23 cellular contexts compared by ENCODE assay signal in genomic region chr12:53468286-53468685, GRCh38. TPM values are rescaled to one million over a fixed set of nuclear protein-coding genes. Genes with fewer than 3 reads are reported as not detected.
DNase-seq lines count a peak whose midpoint lies in the region; FAIRE-seq and TF ChIP-seq lines count a peak whose summit lies in the region.
"Had no signal": no experiment of that assay in that cellular context is flagged by ENCODE, and none has a peak within 500 bp of the region (broad histone marks: within the 10 kb centered on the region; RNA-seq: fewer than 3 reads in every experiment).

No MANE protein-coding gene starts in this region.

- TF ChIP-seq RAD21 in H1 (IDR thresholded peaks at IDR 0.05 in 1 of 2, conservative IDR thresholded peaks at IDR 0.05 in 1 of 2; ENCODE audit: low read depth in 2 of 2, low read length in 2 of 2) = no peak
- no peak for TF ChIP-seq RAD21 in SK-N-SH (IDR thresholded peaks at IDR 0.05; ENCODE audit: low read length)

- H2BK5ac ChIP-seq in H1 (ENCODE audit: low read depth, low read length) = no peak overlapping the region

- H2BK15ac ChIP-seq in H1 (ENCODE audit: low read length) = no peak overlapping the region

- no peak overlapping the region for H2BK20ac ChIP-seq in H1 (ENCODE audit: low read length)

- H4K91ac ChIP-seq in H1 (replicated peaks; ENCODE audit: insufficient read length, low read length) = no peak overlapping the region

- no peak overlapping the region for H3K18ac ChIP-seq in H1 (ENCODE audit: extremely low read depth, low read length)

- TF ChIP-seq CTCF in H1 (IDR thresholded peaks at IDR 0.05; ENCODE audit: control extremely low read depth in 1 of 3, insufficient read depth in 1 of 3, low read depth in 1 of 3, low read length in 3 of 3) (no peak), SK-N-SH (IDR thresholded peaks at IDR 0.05) (no peak)

- peaks cover 80 to 100% (median 92%) of the 10 kb centered on the region in 4 experiments for H3K36me3 ChIP-seq in H1 (ENCODE audit: control insufficient read depth in 2 of 4, insufficient read depth in 4 of 4, low read length in 3 of 4)
- peaks cover 91 to 92% of the 10 kb centered on the region in 2 experiments for H3K36me3 ChIP-seq in SK-N-SH (replicated peaks in 1 of 2; ENCODE audit: control insufficient read depth in 1 of 2, insufficient read depth in 2 of 2, low read length in 1 of 2)

- peaks cover 4% of the 10 kb centered on the region for H3K79me1 ChIP-seq in H1 (ENCODE audit: low read depth, low read length)

- no peaks in the 10 kb centered on the region for H3K27me3 Mint-ChIP-seq in IgD-negative memory B cell

- H3K4ac ChIP-seq in H1 (replicated peaks; ENCODE audit: insufficient read length, low read depth, low read length) = no peak overlapping the region

- no peak overlapping the region for H2BK120ac ChIP-seq in H1 (replicated peaks; ENCODE audit: low read depth, low read length)

- no peak overlapping the region for H4K5ac ChIP-seq in H1 (ENCODE audit: insufficient read length, low read depth, low read length)

- H2AK5ac ChIP-seq in H1 (ENCODE audit: low read depth, low read length) = no peak overlapping the region

- no peaks in the 10 kb centered on the region for H3K27me3 ChIP-seq in H1 (replicated peaks in 1 of 4; ENCODE audit: control insufficient read depth in 3 of 4, extremely low read depth in 1 of 4, insufficient read depth in 3 of 4, low read length in 3 of 4)
- no peaks in the 10 kb centered on the region for H3K27me3 ChIP-seq in SK-N-SH (ENCODE audit: insufficient read depth)
- H3K27me3 ChIP-seq: gastroesophageal sphincter had no signal

- no peaks in the 10 kb centered on the region for H3K9me3 ChIP-seq in H1 (ENCODE audit: insufficient read depth in 2 of 2, low read depth in 1 of 2, low read length in 1 of 2)
- no peaks in the 10 kb centered on the region for H3K9me3 ChIP-seq in SK-N-SH
- H3K9me3 ChIP-seq: gastroesophageal sphincter, prostate gland, thoracic aorta had no signal

- H3K9ac ChIP-seq in H1 (replicated peaks in 1 of 4; ENCODE audit: extremely low read depth in 1 of 4, low read depth in 3 of 4, low read length in 3 of 4) (no peak overlapping the region), SK-N-SH (no peak overlapping the region)

- 94% methylated on average over 1 of the region's 1 CpG; no CpG with 5 or more reads in 1 of the 2 experiments for WGBS in H1 (ENCODE audit: extremely low coverage in 1 of 2, insufficient coverage in 1 of 2, insufficient read length in 1 of 2, insufficient replicate concordance in 2 of 2, low coverage in 1 of 2, low lambda C conversion rate in 2 of 2, missing lambda C conversion rate in 1 of 2), 2 experiments
- WGBS in SK-N-SH (ENCODE audit: low lambda C conversion rate) = 100% methylated on average over 1 of the region's 1 CpG

- no peaks in the 10 kb centered on the region; the same call in 1 of the 2 replicates for H3K23me2 ChIP-seq in H1 (ENCODE audit: low read depth, low read length)

- H3K4me1 Mint-ChIP-seq in IgD-negative memory B cell = peaks cover 6 to 10% (median 8%) of the 10 kb centered on the region in 3 donors

- no peak overlapping the region for H2BK12ac ChIP-seq in H1 (ENCODE audit: low read depth, low read length)

- H2AFZ ChIP-seq in H1 (ENCODE audit: low read length) = no peak overlapping the region
- H2AFZ ChIP-seq in SK-N-SH (ENCODE audit: low read depth) = no peak overlapping the region

- peak overlapping the region in 2 of 3 donors; percentile 59 to 83 for H3K27ac Mint-ChIP-seq in IgD-negative memory B cell
- H3K27ac Mint-ChIP-seq: mesothelial cell of epicardium had no signal

- POLR2A ChIA-PET in H1 (lab: Charles Lee; ENCODE audit: partially characterized antibody) = interaction anchor here (0.6 to 67.0 kb wide), 8 partner anchors 0 to 259 kb away, joined by 3 to 3397 read pairs (median 4); partner anchors contain the start of genes AMHR2, MAP3K12, NPFF and PCBP2
- POLR2A ChIA-PET in SK-N-SH (lab: Yijun Ruan, JAX) = interaction anchor here (1.1 to 1.2 kb wide), 2 partner anchors 9 to 13 kb away, joined by 3 to 4 read pairs; no protein-coding TSS in a partner anchor

- H3K4me1 ChIP-seq in H1 (replicated peaks in 1 of 4; ENCODE audit: control insufficient read depth in 3 of 4, insufficient read depth in 4 of 4, low read length in 3 of 4) (peaks cover 0 to under 1% (median 0%) of the 10 kb centered on the region in 4 experiments; a peak in 2 of 7 replicates), SK-N-SH (ENCODE audit: control insufficient read depth in 1 of 2, insufficient read depth in 2 of 2, low read depth in 1 of 2, low read length in 1 of 2) (0 out of 4 replicates have a peak, but pooled peaks cover 0 to 5% of the 10 kb centered on the region in 2 experiments)

- no peak overlapping the region for H3K4me2 ChIP-seq in H1 (ENCODE audit: insufficient read depth in 1 of 2, low read depth in 2 of 2, low read length in 2 of 2)
- H3K4me2 ChIP-seq in SK-N-SH = no peak overlapping the region

- H3F3A ChIP-seq in SK-N-SH (replicated peaks; ENCODE audit: insufficient read depth) = peaks cover 62% of the 10 kb centered on the region

- H4K20me1 ChIP-seq in H1 (replicated peaks in 1 of 2; ENCODE audit: control insufficient read depth in 1 of 2, insufficient read depth in 2 of 2, low read length in 2 of 2) (peaks cover 34 to 37% of the 10 kb centered on the region in 2 experiments), SK-N-SH (ENCODE audit: insufficient read depth) (peaks cover 84% of the 10 kb centered on the region)

- no peak overlapping the region for H3K56ac ChIP-seq in H1 (replicated peaks; ENCODE audit: insufficient read length, low read depth, low read length)

- H3K79me2 ChIP-seq in H1 (ENCODE audit: control insufficient read depth in 1 of 2, insufficient read depth in 2 of 2, low read length in 2 of 2) (peaks cover 0 to 60% of the 10 kb centered on the region in 2 experiments; a peak in 2 of 4 replicates), SK-N-SH (ENCODE audit: insufficient read depth) (peaks cover 94% of the 10 kb centered on the region)

- H3K9me2 ChIP-seq in SK-N-SH = no peaks in the 10 kb centered on the region

- H3K4me3 ChIP-seq in H1 (ENCODE audit: extremely low read depth in 1 of 4, insufficient read depth in 2 of 4, low read depth in 3 of 4, low read length in 4 of 4) (no peak overlapping the region), SK-N-SH (ENCODE audit: low read depth in 2 of 2, low read length in 1 of 2) (no peak overlapping the region)
- H3K4me3 ChIP-seq: gastroesophageal sphincter, prostate gland, thoracic aorta had no signal

- TF ChIP-seq EP300 in H1 (IDR thresholded peaks at IDR 0.05; ENCODE audit: borderline replicate concordance in 1 of 2, low read depth in 2 of 2, low read length in 2 of 2) (no peak), SK-N-SH (IDR thresholded peaks at IDR 0.05; ENCODE audit: borderline replicate concordance in 1 of 2, low read depth in 1 of 2, low read length in 1 of 2) (no peak)

- H3K23ac ChIP-seq in H1 (ENCODE audit: insufficient read length) = no peak overlapping the region

- DNase-seq in GM12892 (ENCODE audit: insufficient read length) (no peak), H1 (ENCODE audit: low read depth in 1 of 2, low spot score in 2 of 2) (no peak), SK-N-SH (no peak), HK-2 (ENCODE audit: unreplicated experiment) (no peak), NCI-H69 (lab: John Stamatoyannopoulos, UW) (no peak)
- DNase-seq: activated CD4-positive, alpha-beta T cell treated with anti-CD3 and anti-CD28 coated beads, Interleukin-2, amount 50 U/mL, for 1 hour; AML-193; COR-L47; dermis blood vessel endothelial cell; erythroblast; HCEC 1CT; NCI-H1048; NCI-H2029; NCI-H446 had no signal

- peak; percentile 52; the same call in 1 of the 2 replicates for TF ChIP-seq POLR2A in GM12892 (IDR thresholded peaks at IDR 0.05; ENCODE audit: low read depth, low read length)
- peak in 1 of 2 experiments; percentile 70; a peak in 1 of 3 replicates for TF ChIP-seq POLR2A in H1 (IDR thresholded peaks at IDR 0.05; ENCODE audit: control extremely low read depth in 1 of 2, low read depth in 2 of 2, low read length in 2 of 2)

- no peak overlapping the region for H3K14ac ChIP-seq in H1 (ENCODE audit: insufficient read length)

- H3K4me3 Mint-ChIP-seq in IgD-negative memory B cell = no peak overlapping the region
- H3K4me3 Mint-ChIP-seq: mesothelial cell of epicardium had no signal

- H4K8ac ChIP-seq in H1 (ENCODE audit: extremely low read depth, insufficient read depth, low read length) = no peak overlapping the region

- no peaks in the 10 kb centered on the region for H3K9me3 Mint-ChIP-seq in IgD-negative memory B cell
- H3K9me3 Mint-ChIP-seq: mesothelial cell of epicardium, neural crest cell had no signal

- FAIRE-seq in GM12892 (lab: Jason Lieb, UNC) (no peak), H1 (lab: Jason Lieb, UNC) (no peak)
- FAIRE-seq: bronchial epithelial cell, GM19239, TTC549 had no signal

- peaks cover 2% of the 10 kb centered on the region for H3K36me3 Mint-ChIP-seq in IgD-negative memory B cell

- H3K27ac ChIP-seq in H1 (ENCODE audit: low read depth, low read length) (no peak overlapping the region), SK-N-SH (ENCODE audit: low read depth in 2 of 2, low read length in 1 of 2) (no peak overlapping the region; a peak in 2 of 4 replicates)
- H3K27ac ChIP-seq: gastroesophageal sphincter, prostate gland, thoracic aorta had no signal

- CTCF ChIA-PET in H1 (lab: Charles Lee; ENCODE audit: partially characterized antibody) = interaction anchor here (0.6 to 2.0 kb wide), 4 partner anchors 10 to 14 kb away, joined by 3 to 6 read pairs (median 3); no protein-coding TSS in a partner anchor
- CTCF ChIA-PET in SK-N-SH (lab: Yijun Ruan, JAX) = interaction anchor here (1.4 to 3.0 kb wide), 2 partner anchors 8 to 14 kb away, joined by 4 to 16 read pairs; no protein-coding TSS in a partner anchor

RNA-seq across cellular contexts. Expression of gene PCBP2, which starts 16.4 kb away (rescaled TPM):
- polyA plus RNA-seq in GM12892 (2012; ENCODE audit: missing spikeins) = 590 TPM
- polyA plus RNA-seq in IgD-negative memory B cell = 111 TPM
- 1,114 and 1,123 TPM in 2 replicates for total RNA-seq in H1 (2021; fragmentation: NEBNext Ultra II Directional; extraction: Animal tissue kit (Norgen Biotek cat#: 25700))
- 470 and 473 TPM in 2 replicates for polyA plus RNA-seq in H1 (2011; rRNA removed)
- 420 TPM for polyA plus RNA-seq in H1 (2011; cell fraction: cytosol; rRNA removed)
- polyA plus RNA-seq in H1 (2011; cell fraction: nucleus; rRNA removed) = 526 TPM
- polyA plus RNA-seq in H1 (2012, experiment 1 of 2) = 987 to 1,115 TPM (median 1,028 TPM) in 4 replicates
- 1,117 TPM for polyA plus RNA-seq in H1 (2012, experiment 2 of 2)
- 462 TPM for polyA plus RNA-seq in H1 (2013, experiment 1 of 2)
- 458 TPM for polyA plus RNA-seq in H1 (2013, experiment 2 of 2)
- polyA minus RNA-seq in H1 (2011; rRNA and poly(A)+ RNA removed) = 887 and 924 TPM in 2 replicates
- polyA minus RNA-seq in H1 (2011; cell fraction: cytosol; rRNA and poly(A)+ RNA removed) = 748 TPM
- polyA minus RNA-seq in H1 (2011; cell fraction: nucleus; rRNA and poly(A)+ RNA removed) = 484 TPM
- 336 and 368 TPM in 2 replicates for polyA plus RNA-seq in SK-N-SH (2012; rRNA removed)
- 425 and 586 TPM in 2 replicates for polyA plus RNA-seq in SK-N-SH (2012; cell fraction: cytosol; rRNA removed)
- polyA plus RNA-seq in SK-N-SH (2012; cell fraction: nucleus; rRNA removed) = 357 and 676 TPM in 2 replicates

RNA-seq across cellular contexts. Expression of gene PRR13, which starts 26.8 kb away (rescaled TPM):
- polyA plus RNA-seq in GM12892 (2012; ENCODE audit: missing spikeins) = 227 TPM
- polyA plus RNA-seq in IgD-negative memory B cell = 689 TPM
- 164 and 185 TPM in 2 replicates for total RNA-seq in H1 (2021; fragmentation: NEBNext Ultra II Directional; extraction: Animal tissue kit (Norgen Biotek cat#: 25700))
- 80.4 and 82.9 TPM in 2 replicates for polyA plus RNA-seq in H1 (2011; rRNA removed)
- 86.1 TPM for polyA plus RNA-seq in H1 (2011; cell fraction: cytosol; rRNA removed)
- polyA plus RNA-seq in H1 (2011; cell fraction: nucleus; rRNA removed) = 58.7 TPM
- 198 to 336 TPM (median 208 TPM) in 4 replicates for polyA plus RNA-seq in H1 (2012, experiment 1 of 2)
- 220 TPM for polyA plus RNA-seq in H1 (2012, experiment 2 of 2)
- polyA plus RNA-seq in H1 (2013, experiment 1 of 2) = 264 TPM
- 272 TPM for polyA plus RNA-seq in H1 (2013, experiment 2 of 2)
- polyA minus RNA-seq in H1 (2011; rRNA and poly(A)+ RNA removed) = 56.8 and 82.3 TPM in 2 replicates
- 56.5 TPM for polyA minus RNA-seq in H1 (2011; cell fraction: cytosol; rRNA and poly(A)+ RNA removed)
- 35.3 TPM for polyA minus RNA-seq in H1 (2011; cell fraction: nucleus; rRNA and poly(A)+ RNA removed)
- 58.5 and 59.3 TPM in 2 replicates for polyA plus RNA-seq in SK-N-SH (2012; rRNA removed)
- polyA plus RNA-seq in SK-N-SH (2012; cell fraction: cytosol; rRNA removed) = 62.4 and 69.7 TPM in 2 replicates
- 39.6 and 44.1 TPM in 2 replicates for polyA plus RNA-seq in SK-N-SH (2012; cell fraction: nucleus; rRNA removed)

RNA-seq across cellular contexts. Expression of gene MAP3K12, which starts 31.0 kb away (rescaled TPM):
- polyA plus RNA-seq in GM12892 (2012; ENCODE audit: missing spikeins) = 14.1 TPM
- polyA plus RNA-seq in IgD-negative memory B cell (1.4 TPM), H1 (2011; rRNA removed) (42.7 and 54.1 TPM in 2 replicates), SK-N-SH (2012; rRNA removed) (57.6 and 80.9 TPM in 2 replicates)
- 21.4 and 23.4 TPM in 2 replicates for total RNA-seq in H1 (2021; fragmentation: NEBNext Ultra II Directional; extraction: Animal tissue kit (Norgen Biotek cat#: 25700))
- 37.7 TPM for polyA plus RNA-seq in H1 (2011; cell fraction: cytosol; rRNA removed)
- 232 TPM for polyA plus RNA-seq in H1 (2011; cell fraction: nucleus; rRNA removed)
- 31.0 to 35.0 TPM (median 33.4 TPM) in 4 replicates for polyA plus RNA-seq in H1 (2012, experiment 1 of 2)
- 14.6 TPM for polyA plus RNA-seq in H1 (2012, experiment 2 of 2)
- 20.2 TPM for polyA plus RNA-seq in H1 (2013, experiment 1 of 2)
- 15.6 TPM for polyA plus RNA-seq in H1 (2013, experiment 2 of 2)
- 28.1 and 35.5 TPM in 2 replicates for polyA minus RNA-seq in H1 (2011; rRNA and poly(A)+ RNA removed)
- 16.5 TPM for polyA minus RNA-seq in H1 (2011; cell fraction: cytosol; rRNA and poly(A)+ RNA removed)
- polyA minus RNA-seq in H1 (2011; cell fraction: nucleus; rRNA and poly(A)+ RNA removed) = 48.2 TPM
- 14.1 and 19.6 TPM in 2 replicates for polyA plus RNA-seq in SK-N-SH (2012; cell fraction: cytosol; rRNA removed)
- 412 and 451 TPM in 2 replicates for polyA plus RNA-seq in SK-N-SH (2012; cell fraction: nucleus; rRNA removed)

RNA-seq across cellular contexts. Expression of gene TARBP2, which starts 32.8 kb away (rescaled TPM):
- polyA plus RNA-seq in GM12892 (2012; ENCODE audit: missing spikeins) = 30.4 TPM
- 20.8 TPM for polyA plus RNA-seq in IgD-negative memory B cell
- 66.1 and 69.9 TPM in 2 replicates for total RNA-seq in H1 (2021; fragmentation: NEBNext Ultra II Directional; extraction: Animal tissue kit (Norgen Biotek cat#: 25700))
- 122 and 135 TPM in 2 replicates for polyA plus RNA-seq in H1 (2011; rRNA removed)
- polyA plus RNA-seq in H1 (2011; cell fraction: cytosol; rRNA removed) = 116 TPM
- polyA plus RNA-seq in H1 (2011; cell fraction: nucleus; rRNA removed) = 195 TPM
- polyA plus RNA-seq in H1 (2012, experiment 1 of 2) = 62.0 to 84.4 TPM (median 79.7 TPM) in 4 replicates
- polyA plus RNA-seq in H1 (2012, experiment 2 of 2) = 104 TPM
- 41.8 TPM for polyA plus RNA-seq in H1 (2013, experiment 1 of 2)
- 36.4 TPM for polyA plus RNA-seq in H1 (2013, experiment 2 of 2)
- polyA minus RNA-seq in H1 (2011; rRNA and poly(A)+ RNA removed) = 42.1 and 48.2 TPM in 2 replicates
- 38.6 TPM for polyA minus RNA-seq in H1 (2011; cell fraction: cytosol; rRNA and poly(A)+ RNA removed)
- polyA minus RNA-seq in H1 (2011; cell fraction: nucleus; rRNA and poly(A)+ RNA removed) = 65.6 TPM
- 57.8 and 69.8 TPM in 2 replicates for polyA plus RNA-seq in SK-N-SH (2012; rRNA removed)
- polyA plus RNA-seq in SK-N-SH (2012; cell fraction: cytosol; rRNA removed) = 21.2 and 31.7 TPM in 2 replicates
- 272 and 284 TPM in 2 replicates for polyA plus RNA-seq in SK-N-SH (2012; cell fraction: nucleus; rRNA removed)

RNA-seq across cellular contexts. Expression of gene NPFF, which starts 39.0 kb away (rescaled TPM):
- not detected for polyA plus RNA-seq in GM12892 (2012; ENCODE audit: missing spikeins)
- polyA plus RNA-seq in IgD-negative memory B cell (not detected), H1 (2011; rRNA removed) (not detected in 2 replicates), SK-N-SH (2012; rRNA removed) (0.13 TPM in 1 of 2 replicates, not detected in the other)
- 0.80 TPM in 1 of 2 replicates, not detected in the other for total RNA-seq in H1 (2021; fragmentation: NEBNext Ultra II Directional; extraction: Animal tissue kit (Norgen Biotek cat#: 25700))
- not detected for polyA plus RNA-seq in H1 (2011; cell fraction: cytosol; rRNA removed)
- not detected for polyA plus RNA-seq in H1 (2011; cell fraction: nucleus; rRNA removed)
- 0.42 to 1.6 TPM (median 0.61 TPM) in 3 of 4 replicates, not detected in the other for polyA plus RNA-seq in H1 (2012, experiment 1 of 2)
- polyA plus RNA-seq in H1 (2012, experiment 2 of 2) = not detected
- 0.36 TPM for polyA plus RNA-seq in H1 (2013, experiment 1 of 2)
- polyA plus RNA-seq in H1 (2013, experiment 2 of 2) = 0.50 TPM
- not detected in 2 replicates for polyA minus RNA-seq in H1 (2011; rRNA and poly(A)+ RNA removed)
- not detected for polyA minus RNA-seq in H1 (2011; cell fraction: cytosol; rRNA and poly(A)+ RNA removed)
- polyA minus RNA-seq in H1 (2011; cell fraction: nucleus; rRNA and poly(A)+ RNA removed) = not detected
- not detected in 2 replicates for polyA plus RNA-seq in SK-N-SH (2012; cell fraction: cytosol; rRNA removed)
- polyA plus RNA-seq in SK-N-SH (2012; cell fraction: nucleus; rRNA removed) = 0.40 and 0.66 TPM in 2 replicates
- total RNA-seq: bronchial epithelial cell, dermis blood vessel endothelial cell, gastroesophageal sphincter, mesothelial cell of epicardium, neural crest cell, prostate gland had no signal
